ENCODE assay signal across 11 cellular contexts in genomic region chr1:66337249-66337648, GRCh38.
DNase-seq lines count a peak whose midpoint lies in the region; ATAC-seq and TF ChIP-seq lines count a peak whose summit lies in the region.
"Had no signal": no experiment of that assay in that cellular context is flagged by ENCODE, and none has a peak within 500 bp of the region (broad histone marks: within the 10 kb centered on the region; RNA-seq: fewer than 3 reads in every experiment).

No MANE protein-coding gene starts in this region.

- no peak for TF ChIP-seq CTCF in left lung (IDR thresholded peaks at IDR 0.05)
- TF ChIP-seq CTCF in suprapubic skin (IDR thresholded peaks at IDR 0.05): no peak

- 76% methylated on average over 5 of the region's 5 CpGs for whole genome bisulfite sequencing in suprapubic skin

- peaks cover 72% of the 10 kb centered on the region for H3K4me1 Mint-ChIP-seq in activated T-cell treated with anti-CD3 and anti-CD28 coated beads, Interleukin-2, amount 50 U/mL, for 24 hours (ENCODE audit: low read depth)
- H3K4me1 Mint-ChIP-seq in activated T-helper 2 cell treated with anti-CD3 and anti-CD28 coated beads, Interferon-gamma antibody, Interleukin-2, Interleukin-4, amounts not matched to agents 10 μg/mL and 5 μg/mL and 100 μg/mL, durations not matched to agents 14 hours and 24 hours and 36 hours (ENCODE audit: low read depth): peaks cover 50% of the 10 kb centered on the region

- peak overlapping the region; percentile 82 to 92 for H3K27ac ChIP-seq in left lung
- peak overlapping the region; percentile 66 for H3K27ac ChIP-seq in suprapubic skin

- intact Hi-C loops in activated T-helper 2 cell treated with anti-CD3 and anti-CD28 coated beads, Interferon-gamma antibody, Interleukin-2, Interleukin-4, amounts not matched to agents 10 μg/mL and 5 μg/mL and 100 μg/mL, durations not matched to agents 14 hours and 24 hours and 36 hours (cut with micrococcal nuclease): loop anchor here (10.0 kb wide), 1 partner anchor 108 kb away; no protein-coding TSS in a partner anchor
- intact Hi-C loops in left lung (cut with DNase I): no loop called here

- no peaks in the 10 kb centered on the region for H3K9me3 ChIP-seq in left lung
- H3K9me3 ChIP-seq in suprapubic skin: no peaks in the 10 kb centered on the region
- H3K9me3 ChIP-seq: mucosa of descending colon, thoracic aorta had no signal

- no peaks in the 10 kb centered on the region for H3K27me3 ChIP-seq in left lung
- no peaks in the 10 kb centered on the region for H3K27me3 ChIP-seq in suprapubic skin
- H3K27me3 ChIP-seq: brain microvascular endothelial cell had no signal

- H3K36me3 ChIP-seq in left lung (no peaks in the 10 kb centered on the region), suprapubic skin (no peaks in the 10 kb centered on the region)
- H3K36me3 ChIP-seq: brain microvascular endothelial cell, thoracic aorta had no signal

- no peak for TF ChIP-seq EP300 in suprapubic skin (IDR thresholded peaks at IDR 0.05)

- H3K4me1 ChIP-seq in left lung: peaks cover 13 to 84% of the 10 kb centered on the region in 2 donors
- H3K4me1 ChIP-seq in suprapubic skin: peaks cover 47% of the 10 kb centered on the region

- peak overlapping the region; percentile 96 for H3K4me3 Mint-ChIP-seq in activated T-cell treated with anti-CD3 and anti-CD28 coated beads, Interleukin-2, amount 50 U/mL, for 24 hours
- H3K4me3 Mint-ChIP-seq in activated T-helper 2 cell treated with anti-CD3 and anti-CD28 coated beads, Interferon-gamma antibody, Interleukin-2, Interleukin-4, amounts not matched to agents 10 μg/mL and 5 μg/mL and 100 μg/mL, durations not matched to agents 14 hours and 24 hours and 36 hours (ENCODE audit: low read depth): no peak overlapping the region

- H3K4me3 ChIP-seq in left lung: peak overlapping the region in 1 of 2 donors; percentile 58
- H3K4me3 ChIP-seq in suprapubic skin: no peak overlapping the region
- H3K4me3 ChIP-seq: mucosa of descending colon had no signal

- no peaks in the 10 kb centered on the region for H3K27me3 Mint-ChIP-seq in activated T-cell treated with anti-CD3 and anti-CD28 coated beads, Interleukin-2, amount 50 U/mL, for 24 hours
- H3K27me3 Mint-ChIP-seq in activated T-helper 2 cell treated with anti-CD3 and anti-CD28 coated beads, Interferon-gamma antibody, Interleukin-2, Interleukin-4, amounts not matched to agents 10 μg/mL and 5 μg/mL and 100 μg/mL, durations not matched to agents 14 hours and 24 hours and 36 hours (ENCODE audit: low read depth): no peaks in the 10 kb centered on the region

- H3K27ac Mint-ChIP-seq in activated T-cell treated with anti-CD3 and anti-CD28 coated beads, Interleukin-2, amount 50 U/mL, for 24 hours: peak overlapping the region; percentile 98
- H3K27ac Mint-ChIP-seq in activated T-helper 2 cell treated with anti-CD3 and anti-CD28 coated beads, Interferon-gamma antibody, Interleukin-2, Interleukin-4, amounts not matched to agents 10 μg/mL and 5 μg/mL and 100 μg/mL, durations not matched to agents 14 hours and 24 hours and 36 hours: peak overlapping the region; percentile 96

- H3K36me3 Mint-ChIP-seq in activated T-cell treated with anti-CD3 and anti-CD28 coated beads, Interleukin-2, amount 50 U/mL, for 24 hours (ENCODE audit: low read depth): peaks cover 66% of the 10 kb centered on the region
- H3K36me3 Mint-ChIP-seq in activated T-helper 2 cell treated with anti-CD3 and anti-CD28 coated beads, Interferon-gamma antibody, Interleukin-2, Interleukin-4, amounts not matched to agents 10 μg/mL and 5 μg/mL and 100 μg/mL, durations not matched to agents 14 hours and 24 hours and 36 hours (ENCODE audit: low read depth): peaks cover 63% of the 10 kb centered on the region

- no peaks in the 10 kb centered on the region for H3K9me3 Mint-ChIP-seq in activated T-cell treated with anti-CD3 and anti-CD28 coated beads, Interleukin-2, amount 50 U/mL, for 24 hours
- H3K9me3 Mint-ChIP-seq in activated T-helper 2 cell treated with anti-CD3 and anti-CD28 coated beads, Interferon-gamma antibody, Interleukin-2, Interleukin-4, amounts not matched to agents 10 μg/mL and 5 μg/mL and 100 μg/mL, durations not matched to agents 14 hours and 24 hours and 36 hours: no peaks in the 10 kb centered on the region

- TF ChIP-seq POLR2A in suprapubic skin (IDR thresholded peaks at IDR 0.05): no peak

- no peak for ATAC-seq in left lung
- ATAC-seq: mucosa of descending colon had no signal

- no peak for DNase-seq in activated T-cell treated with anti-CD3 and anti-CD28 coated beads, Interleukin-2, amount 50 U/mL, for 24 hours
- no peak for DNase-seq in activated T-cell treated with anti-CD3 and anti-CD28 coated beads for 4 hours
- no peak for DNase-seq in activated T-helper 2 cell treated with anti-CD3 and anti-CD28 coated beads, Interferon-gamma antibody, Interleukin-2, Interleukin-4, amounts not matched to agents 10 μg/mL and 5 μg/mL and 100 μg/mL, durations not matched to agents 14 hours and 24 hours and 36 hours (ENCODE audit: low spot score)
- DNase-seq in left lung: peak in 1 of 2 donors; percentile 82
- DNase-seq in suprapubic skin (ENCODE audit: low spot score in 2 of 2): no peak
- no peak for DNase-seq in NOMO-1 (lab: John Stamatoyannopoulos, UW; ENCODE audit: unreplicated experiment in 2 of 2)
- DNase-seq in NCI-H1048 (lab: John Stamatoyannopoulos, UW): no peak
- DNase-seq in stimulated activated CD4-positive, alpha-beta T cell treated with anti-CD3 and anti-CD28 coated beads, Interleukin-12 subunit alpha, Interleukin-12 subunit beta, amount 100 ng/mL, for 4 hours: no peak
- DNase-seq: brain microvascular endothelial cell had no signal
